In genomic region chr17:4997302-4998026, GRCh38 we compare ENCODE assay signal across 8 cellular contexts. TPM values are rescaled to one million over a fixed set of nuclear protein-coding genes. Genes with fewer than 3 reads are reported as not detected.
A peak's percentile ranks its signal among the peaks of the same experiment; 100 is the strongest.
DNase-seq lines count a peak whose midpoint lies in the region; ATAC-seq, FAIRE-seq and TF ChIP-seq lines count a peak whose summit lies in the region.

Gene INCA1, minus strand, starts transcription at chr17:4997522. Its CDS starts 3,085 bp downstream, at chr17:4994437.
Gene KIF1C, plus strand, starts transcription at chr17:4997950. Its CDS starts 2,297 bp downstream, at chr17:5000247.

- TF ChIP-seq RAD21 in A549 (conservative IDR thresholded peaks at IDR 0.05 in 1 of 2, IDR thresholded peaks at IDR 0.05 in 1 of 2): no peak

- H3K4me3 ChIP-seq in A549 (peak within 1 kb of the TSS; percentile 95), WI38 (ENCODE audit: low read depth, low read length) (peak within 1 kb of the TSS; percentile 93), mammary epithelial cell (replicated peaks in 1 of 3; ENCODE audit: insufficient read depth in 1 of 3, low read depth in 2 of 3, low read length in 3 of 3) (peak within 1 kb of the TSS; percentile 65 to 95 (median 82)), spleen (peak within 1 kb of the TSS; percentile 85 to 97 (median 88))

- H3K27me3 ChIP-seq in mammary epithelial cell (ENCODE audit: insufficient read depth, low read length) (no peaks in the 10 kb centered on the region), spleen (replicated peaks in 1 of 7) (no peaks in the 10 kb centered on the region)

- H2AFZ ChIP-seq in mammary epithelial cell (ENCODE audit: low read depth, low read length): peak within 1 kb of the TSS; percentile 81

- H4K20me1 ChIP-seq in mammary epithelial cell (ENCODE audit: insufficient read depth, low read length): no peaks in the 10 kb centered on the region

- 4% methylated on average over 21 of the region's 93 CpGs for WGBS in A549 (ENCODE audit: missing lambda C conversion rate)
- WGBS in mammary epithelial cell (ENCODE audit: low coverage, missing lambda C conversion rate): no CpG with 5 or more reads among the region's 93 CpGs
- 0 to 6% (median 1%) methylated on average over 3 to 93 of the region's 93 CpGs for WGBS in spleen, 5 donors

- peaks cover 26% of the 10 kb centered on the region for H3K4me1 ChIP-seq in A549
- H3K4me1 ChIP-seq in mammary epithelial cell (ENCODE audit: insufficient read depth, low read length): peaks cover 12% of the 10 kb centered on the region
- peaks cover 18 to 51% (median 32%) of the 10 kb centered on the region in 6 donors for H3K4me1 ChIP-seq in spleen

- H3K27ac ChIP-seq in A549 (peak within 1 kb of the TSS; percentile 87 to 91), mammary epithelial cell (ENCODE audit: insufficient read depth, low read depth, low read length) (peak within 1 kb of the TSS; percentile 43), spleen (peak within 1 kb of the TSS; percentile 69 to 95 (median 90))

- BruUV-seq in mammary epithelial cell (replicated peaks; lab: Mats Ljungman, UMichigan): no TSS peak

- H3K9me3 ChIP-seq in A549 (no peaks in the 10 kb centered on the region), mammary epithelial cell (replicated peaks; ENCODE audit: insufficient read depth, low read length) (no peaks in the 10 kb centered on the region), spleen (no peaks in the 10 kb centered on the region)

- TF ChIP-seq POLR2A in A549 (IDR thresholded peaks at IDR 0.05; ENCODE audit: low read length) (peak; percentile 82), spleen (IDR thresholded peaks at IDR 0.05) (peak in 2 of 3 donors; percentile 28 to 37)

- H3K79me2 ChIP-seq in mammary epithelial cell (ENCODE audit: insufficient read depth, low read length): peaks cover 46% of the 10 kb centered on the region

- POLR2A ChIA-PET in A549 (lab: Yijun Ruan, JAX): interaction anchor here (0.6 to 2.3 kb wide), 8 partner anchors 9 to 66 kb away, joined by 3 to 15 read pairs (median 5); partner anchors contain the start of genes CAMTA2, PFN1, RNF167 and SLC25A11

- dilution Hi-C loops in mammary epithelial cell (cut with HindIII; ENCODE audit: low sequenced_read_pairs): no loop called here

- in situ Hi-C loops in mammary epithelial cell (cut with MboI; ENCODE audit: low sequenced_read_pairs in 2 of 2): no loop called here

- H3K4me2 ChIP-seq in A549: peak within 1 kb of the TSS; percentile 89
- peak within 1 kb of the TSS; percentile 93 for H3K4me2 ChIP-seq in mammary epithelial cell (ENCODE audit: insufficient read depth, low read depth, low read length)

- no peak for TF ChIP-seq EP300 in A549 (IDR thresholded peaks at IDR 0.05)

- FAIRE-seq in A549 (lab: Jason Lieb, UNC): no peak

- intact Hi-C loops in mammary epithelial cell (cut with micrococcal nuclease): loop anchor here (1.0 to 2.0 kb wide), 4 partner anchors 30 to 88 kb away; partner anchors contain the start of genes PFN1, RNF167, SLC25A11 and SPAG7
- intact Hi-C loops in spleen (cut with DNase I; ENCODE audit: low total_unique reads): loop anchor here (10.0 kb wide), 1 partner anchor 63 kb away; the partner anchor contains the start of gene GP1BA

- ATAC-seq in A549: peak; percentile 86 to 93
- peak; percentile 80 for ATAC-seq in GM18520 (IDR thresholded peaks at IDR 0.05; ENCODE audit: unreplicated experiment)
- ATAC-seq in HG03045 (IDR thresholded peaks at IDR 0.05; ENCODE audit: unreplicated experiment): peak; percentile 83

- peak within 1 kb of the TSS; percentile 60 for H3K9ac ChIP-seq in mammary epithelial cell (ENCODE audit: insufficient read depth, low read length)

- H3K36me3 ChIP-seq in mammary epithelial cell (ENCODE audit: insufficient read depth, low read length) (peaks cover 13% of the 10 kb centered on the region), spleen (peaks cover 0 to 24% (median 14%) of the 10 kb centered on the region in 6 donors)

- peak; percentile 91 to 98 for DNase-seq in A549 (ENCODE audit: low read depth in 1 of 2, low spot score in 1 of 2)
- peak; percentile 87 for DNase-seq in NCI-H2171 (lab: John Stamatoyannopoulos, UW)
- peak; percentile 90 for DNase-seq in mammary epithelial cell
- peak; percentile 88 for DNase-seq in inferior parietal cortex (ENCODE audit: extremely low spot score)
- DNase-seq in spleen: peak; percentile 99

- CTCF ChIA-PET in A549 (lab: Yijun Ruan, JAX): interaction anchor here (0.7 to 3.2 kb wide), 10 partner anchors 8 to 1430 kb away, joined by 3 to 23 read pairs (median 5); partner anchors contain the start of gene CAMTA2
- CTCF ChIA-PET in mammary epithelial cell (lab: Charles Lee; ENCODE audit: low non-redundant PET): interaction anchor here (0.6 kb wide), 1 partner anchor 143 kb away, joined by 5 read pairs; no protein-coding TSS in a partner anchor

- no peak for TF ChIP-seq CTCF in A549 (IDR thresholded peaks at IDR 0.05)
- TF ChIP-seq CTCF in WI38 (IDR thresholded peaks at IDR 0.05; ENCODE audit: low read depth, low read length): no peak
- TF ChIP-seq CTCF in mammary epithelial cell (conservative IDR thresholded peaks at IDR 0.05 in 1 of 2, IDR thresholded peaks at IDR 0.05 in 1 of 2; ENCODE audit: extremely low read depth in 1 of 2, insufficient read depth in 1 of 2, low read depth in 1 of 2, low read length in 2 of 2): no peak
- TF ChIP-seq CTCF in spleen (IDR thresholded peaks at IDR 0.05 in 8 of 11, conservative IDR thresholded peaks at IDR 0.05 in 3 of 11): peak in 9 of 11 experiments; percentile 19 to 65 (median 43)

TF ChIP-seq in A549, 52 proteins besides CTCF, POLR2A, EP300 and RAD21:
- peak; percentile 67; the same call in 1 of the 2 replicates for TF ChIP-seq PHF8 (IDR thresholded peaks at IDR 0.05; ENCODE audit: borderline replicate concordance, low read depth)
- no peak for TF ChIP-seq ZSCAN20 (CRISPR knock-in tag; IDR thresholded peaks at IDR 0.05)
- TF ChIP-seq MAX (IDR thresholded peaks at IDR 0.05): peak; percentile 62
- TF ChIP-seq JUN (IDR thresholded peaks at IDR 0.05): peak; percentile 91 to 98
- TF ChIP-seq MAZ (IDR thresholded peaks at IDR 0.05; ENCODE audit: borderline replicate concordance, low read depth, low read length): no peak
- TF ChIP-seq ZFP36 (IDR thresholded peaks at IDR 0.05; ENCODE audit: borderline replicate concordance, partially characterized antibody): no peak
- TF ChIP-seq BCL3 (IDR thresholded peaks at IDR 0.05): peak; percentile 79; the same call in 1 of the 3 replicates
- 0 out of 2 replicates have a peak, but pooled peaks have one; percentile 43 for TF ChIP-seq RNF2 (IDR thresholded peaks at IDR 0.05; ENCODE audit: borderline replicate concordance, low read depth)
- TF ChIP-seq TFCP2L1 (CRISPR knock-in tag; IDR thresholded peaks at IDR 0.05): 0 out of 2 replicates have a peak, but pooled peaks have one; percentile 31
TF ChIP-seq in A549: peak in this region for 6.

RNA-seq across cellular contexts. Expression of gene INCA1, which starts in this region (rescaled TPM):
- 0.66 and 0.86 TPM in 2 replicates for polyA plus RNA-seq in A549 (2011; rRNA removed)
- 0.75 and 1.3 TPM in 2 replicates for polyA plus RNA-seq in A549 (2012; cell fraction: cytosol; rRNA removed)
- polyA plus RNA-seq in A549 (2012; cell fraction: nucleus; rRNA removed): 1.7 and 2.0 TPM in 2 replicates
- polyA plus RNA-seq in A549 (2017; fragmentation: RNase III; extraction: RNeasy Plus Mini Kit Qiagen cat#74134 plus additional on column Dnase treatment): 1.1 to 1.3 TPM (median 1.1 TPM) in 3 replicates
- polyA minus RNA-seq in A549 (2011; rRNA and poly(A)+ RNA removed): 0.58 and 1.6 TPM in 2 replicates
- under 1 TPM; 0.33 to 0.42 TPM for total RNA-seq in mammary epithelial cell
- 0.27 TPM for polyA plus RNA-seq in mammary epithelial cell
- 0.52 TPM for polyA minus RNA-seq in mammary epithelial cell
- 1 to 10 TPM; 1.1 to 2.1 (median 1.6) TPM for total RNA-seq in spleen
- polyA plus RNA-seq in spleen: 1 to 10 TPM; 2.4 to 5.8 (median 3.2) TPM

RNA-seq across cellular contexts. Expression of gene KIF1C, which starts in this region (rescaled TPM):
- polyA plus RNA-seq in A549 (2011; rRNA removed) (42.0 and 48.4 TPM in 2 replicates), A549 (2017; fragmentation: RNase III; extraction: RNeasy Plus Mini Kit Qiagen cat#74134 plus additional on column Dnase treatment) (74.0 to 77.4 TPM (median 76.5 TPM) in 3 replicates), mammary epithelial cell (56.5 TPM), spleen (10 to 100 TPM; 11.9 to 41.4 (median 12.0) TPM)
- polyA plus RNA-seq in A549 (2012; cell fraction: cytosol; rRNA removed): 37.4 and 38.1 TPM in 2 replicates
- polyA plus RNA-seq in A549 (2012; cell fraction: nucleus; rRNA removed): 33.1 and 36.2 TPM in 2 replicates
- polyA minus RNA-seq in A549 (2011; rRNA and poly(A)+ RNA removed): 64.5 and 68.4 TPM in 2 replicates
- total RNA-seq in mammary epithelial cell (100 to 1,000 TPM; 105 to 198 TPM), spleen (100 to 1,000 TPM in 2 of 7 donors, 10 to 100 TPM in 5; 47.5 to 141 (median 79.7) TPM)
- polyA minus RNA-seq in mammary epithelial cell: 219 TPM

Comparison
In these comparisons a context has a peak if more than half of its experiments do, and no peak if none do; other contexts are left out.
1. Peak in every context shown above with its lines: DNase-seq, ATAC-seq, H3K4me3 ChIP-seq and H3K27ac ChIP-seq.
2. CTCF ChIP-seq: peak in spleen (9 of 11); none in A549 (single experiment), WI38 (single experiment) and mammary epithelial cell (0 of 2).